In genomic region chr19:2636897-2637683, GRCh38 we compare ENCODE assay signal across 8 cellular contexts.
DNase-seq lines count a peak whose midpoint lies in the region; ATAC-seq, FAIRE-seq and TF ChIP-seq lines count a peak whose summit lies in the region.

No MANE protein-coding gene starts in this region.

- H3K9me3 ChIP-seq in H1 (ENCODE audit: insufficient read depth in 2 of 2, low read depth in 1 of 2, low read length in 1 of 2) = no peaks in the 10 kb centered on the region

- H4K91ac ChIP-seq in H1 (replicated peaks; ENCODE audit: insufficient read length, low read length) = no peak overlapping the region

- no peak overlapping the region for H3K14ac ChIP-seq in H1 (ENCODE audit: insufficient read length)

- no peak overlapping the region for H3K56ac ChIP-seq in H1 (replicated peaks; ENCODE audit: insufficient read length, low read depth, low read length)
- H3K56ac ChIP-seq in mesendoderm (ENCODE audit: low read length) = peak overlapping the region; percentile 17

- 28% methylated on average over 33 of the region's 37 CpGs; no CpG with 5 or more reads in 1 of the 2 experiments for WGBS in H1 (ENCODE audit: extremely low coverage in 1 of 2, insufficient coverage in 1 of 2, insufficient read length in 1 of 2, insufficient replicate concordance in 2 of 2, low coverage in 1 of 2, low lambda C conversion rate in 2 of 2, missing lambda C conversion rate in 1 of 2), 2 experiments
- no CpG with 5 or more reads among the region's 37 CpGs for WGBS in mesendoderm (ENCODE audit: extremely low coverage, insufficient coverage, low lambda C conversion rate)

- peak; percentile 78 to 84 (median 82) for TF ChIP-seq CTCF in H1 (IDR thresholded peaks at IDR 0.05; ENCODE audit: control extremely low read depth in 1 of 3, insufficient read depth in 1 of 3, low read depth in 1 of 3, low read length in 3 of 3)

- 0 out of 2 replicates have a peak overlapping the region, but pooled peaks have one; percentile 72 for H2BK20ac ChIP-seq in H1 (ENCODE audit: low read length)

- H3K79me1 ChIP-seq in H1 (ENCODE audit: low read depth, low read length) = no peaks in the 10 kb centered on the region; the same call in 1 of the 2 replicates
- no peaks in the 10 kb centered on the region for H3K79me1 ChIP-seq in mesendoderm (ENCODE audit: low read length)

- no peaks in the 10 kb centered on the region for H4K20me1 ChIP-seq in H1 (replicated peaks in 1 of 2; ENCODE audit: control insufficient read depth in 1 of 2, insufficient read depth in 2 of 2, low read length in 2 of 2)

- peak; percentile 91 for DNase-seq in GM03348 (ENCODE audit: low spot score)
- peak; percentile 49 for DNase-seq in MV-4-11 (lab: John Stamatoyannopoulos, UW)
- peak in 2 of 3 experiments; percentile 54 to 55 for DNase-seq in activated CD8-positive, alpha-beta memory T cell treated with anti-CD3 and anti-CD28 coated beads for 48 hours (ENCODE audit: low read depth in 2 of 3, low spot score in 2 of 3)
- DNase-seq in H1 (ENCODE audit: low read depth in 1 of 2, low spot score in 2 of 2) = peak in 1 of 2 experiments; percentile 89
- DNase-seq in mesendoderm = peak; percentile 84
- DNase-seq in stimulated activated CD8-positive, alpha-beta memory T cell treated with anti-CD3 and anti-CD28 coated beads, Interleukin-4, amount 100 ng/mL, for 24 hours (ENCODE audit: low read depth) = peak; percentile 61
- no peak for DNase-seq in SHP77 (lab: John Stamatoyannopoulos, UW)

- H4K5ac ChIP-seq in H1 (ENCODE audit: insufficient read length, low read depth, low read length) (peak overlapping the region; percentile 54), mesendoderm (ENCODE audit: low read length) (no peak overlapping the region)

- TF ChIP-seq RAD21 in H1 (IDR thresholded peaks at IDR 0.05 in 1 of 2, conservative IDR thresholded peaks at IDR 0.05 in 1 of 2; ENCODE audit: low read depth in 2 of 2, low read length in 2 of 2) = peak; percentile 83 to 85

- H3K27me3 ChIP-seq in H1 (replicated peaks in 1 of 4; ENCODE audit: control insufficient read depth in 3 of 4, extremely low read depth in 1 of 4, insufficient read depth in 3 of 4, low read length in 3 of 4) = no peaks in the 10 kb centered on the region; a peak in 1 of 7 replicates
- H3K27me3 ChIP-seq in mesendoderm (ENCODE audit: insufficient read depth, low read length, poor library complexity) = no peaks in the 10 kb centered on the region

- FAIRE-seq in H1 (lab: Jason Lieb, UNC) = no peak

- 0 out of 2 replicates have a peak overlapping the region, but pooled peaks have one; percentile 35 for H2AFZ ChIP-seq in H1 (ENCODE audit: low read length)

- H3K36me3 ChIP-seq in H1 (ENCODE audit: control insufficient read depth in 2 of 4, insufficient read depth in 4 of 4, low read length in 3 of 4) = no peaks in the 10 kb centered on the region
- no peaks in the 10 kb centered on the region for H3K36me3 ChIP-seq in mesendoderm (ENCODE audit: control insufficient read depth, insufficient read depth, low read length)

- H4K8ac ChIP-seq in H1 (ENCODE audit: extremely low read depth, insufficient read depth, low read length) (peak overlapping the region; percentile 63), mesendoderm (ENCODE audit: low read depth, low read length) (no peak overlapping the region)

- H3K18ac ChIP-seq in H1 (ENCODE audit: extremely low read depth, low read length) = no peak overlapping the region
- no peak overlapping the region for H3K18ac ChIP-seq in mesendoderm (ENCODE audit: low read length)

- ATAC-seq in GM21723 (IDR thresholded peaks at IDR 0.05; ENCODE audit: unreplicated experiment) = no peak

- TF ChIP-seq EP300 in H1 (IDR thresholded peaks at IDR 0.05; ENCODE audit: borderline replicate concordance in 1 of 2, low read depth in 2 of 2, low read length in 2 of 2) = no peak

- H2BK15ac ChIP-seq in H1 (ENCODE audit: low read length) (peak overlapping the region; percentile 88; the same call in 1 of the 2 replicates), mesendoderm (replicated peaks; ENCODE audit: low read depth) (no peak overlapping the region)

- no peak overlapping the region for H3K9ac ChIP-seq in H1 (replicated peaks in 1 of 4; ENCODE audit: extremely low read depth in 1 of 4, low read depth in 3 of 4, low read length in 3 of 4)
- peak overlapping the region; percentile 13 for H3K9ac ChIP-seq in mesendoderm (ENCODE audit: low read length)

- H3K4me2 ChIP-seq in H1 (ENCODE audit: insufficient read depth in 1 of 2, low read depth in 2 of 2, low read length in 2 of 2) = peak overlapping the region; percentile 4 to 75; a peak in 3 of 4 replicates
- H3K4me2 ChIP-seq in mesendoderm (ENCODE audit: low read length) = peak overlapping the region; percentile 16

- H3K4me1 ChIP-seq in H1 (replicated peaks in 1 of 4; ENCODE audit: control insufficient read depth in 3 of 4, insufficient read depth in 4 of 4, low read length in 3 of 4) = peaks cover 0 to 4% (median 2%) of the 10 kb centered on the region in 4 experiments; a peak in 3 of 7 replicates
- H3K4me1 ChIP-seq in mesendoderm (ENCODE audit: control insufficient read depth, low read depth, low read length) = no peaks in the 10 kb centered on the region

- no peak overlapping the region for H3K23ac ChIP-seq in H1 (ENCODE audit: insufficient read length)
- no peak overlapping the region for H3K23ac ChIP-seq in mesendoderm (ENCODE audit: low read length)

- H2BK5ac ChIP-seq in H1 (ENCODE audit: low read depth, low read length) (no peak overlapping the region), mesendoderm (ENCODE audit: low read length) (no peak overlapping the region)

- H2BK120ac ChIP-seq in H1 (replicated peaks; ENCODE audit: low read depth, low read length) = no peak overlapping the region
- no peak overlapping the region for H2BK120ac ChIP-seq in mesendoderm (ENCODE audit: low read depth, low read length)

- H3K79me2 ChIP-seq in H1 (ENCODE audit: control insufficient read depth in 1 of 2, insufficient read depth in 2 of 2, low read length in 2 of 2) (no peaks in the 10 kb centered on the region), mesendoderm (ENCODE audit: control insufficient read depth, insufficient read depth, low read length) (no peaks in the 10 kb centered on the region)

- H3K27ac ChIP-seq in H1 (ENCODE audit: low read depth, low read length) (no peak overlapping the region), mesendoderm (ENCODE audit: low read depth, low read length) (no peak overlapping the region)

- H3K4me3 ChIP-seq in H1 (ENCODE audit: extremely low read depth in 1 of 4, insufficient read depth in 2 of 4, low read depth in 3 of 4, low read length in 4 of 4) (peak overlapping the region in 3 of 4 experiments; percentile 36 to 54 (median 38); a peak in 6 of 8 replicates), mesendoderm (ENCODE audit: low read length) (no peak overlapping the region)

- H3K23me2 ChIP-seq in H1 (ENCODE audit: low read depth, low read length) = no peaks in the 10 kb centered on the region

- H2AK5ac ChIP-seq in H1 (ENCODE audit: low read depth, low read length) = no peak overlapping the region
- no peak overlapping the region for H2AK5ac ChIP-seq in mesendoderm (ENCODE audit: low read length)

- POLR2A ChIA-PET in H1 (lab: Charles Lee; ENCODE audit: partially characterized antibody) = interaction anchor here (0.7 to 2.2 kb wide), 5 partner anchors 38 to 189 kb away, joined by 3 to 20 read pairs (median 4); partner anchors contain the start of gene GADD45B

- H3K4ac ChIP-seq in H1 (replicated peaks; ENCODE audit: insufficient read length, low read depth, low read length) = no peak overlapping the region
- no peak overlapping the region for H3K4ac ChIP-seq in mesendoderm (ENCODE audit: low read depth, low read length)

- CTCF ChIA-PET in H1 (lab: Charles Lee; ENCODE audit: partially characterized antibody) = interaction anchor here (0.6 to 3.5 kb wide), 63 partner anchors 9 to 1932 kb away, joined by 3 to 34 read pairs (median 4); partner anchors contain the start of genes GADD45B and TIMM13

- H2BK12ac ChIP-seq in H1 (ENCODE audit: low read depth, low read length) = peak overlapping the region; percentile 27; the same call in 1 of the 2 replicates

- no peak for TF ChIP-seq POLR2A in H1 (IDR thresholded peaks at IDR 0.05; ENCODE audit: control extremely low read depth in 1 of 2, low read depth in 2 of 2, low read length in 2 of 2)

TF ChIP-seq in H1, 55 proteins besides CTCF, POLR2A, EP300 and RAD21:
- TF ChIP-seq MAX (IDR thresholded peaks at IDR 0.05) (peak; percentile 26; the same call in 1 of the 2 replicates), RFX5 (IDR thresholded peaks at IDR 0.05; ENCODE audit: borderline replicate concordance, low read depth, low read length) (no peak)

Comparison
In these comparisons a context has a peak if more than half of its experiments do, and no peak if none do; other contexts are left out.
1. DNase-seq: peak in GM03348 (single experiment), MV-4-11 (single experiment), activated CD8-positive, alpha-beta memory T cell treated with anti-CD3 and anti-CD28 coated beads for 48 hours (2 of 3), mesendoderm (single experiment) and stimulated activated CD8-positive, alpha-beta memory T cell treated with anti-CD3 and anti-CD28 coated beads, Interleukin-4, amount 100 ng/mL, for 24 hours (single experiment); none in SHP77 (0 of 2).